In genomic region chr14:55752580-55753365, GRCh38 we compare ENCODE assay signal across 9 cellular contexts.
DNase-seq lines count a peak whose midpoint lies in the region; ATAC-seq, FAIRE-seq and TF ChIP-seq lines count a peak whose summit lies in the region.
"Had no signal": no experiment of that assay in that cellular context is flagged by ENCODE, and none has a peak within 500 bp of the region (broad histone marks: within the 10 kb centered on the region; RNA-seq: fewer than 3 reads in every experiment).

No MANE protein-coding gene starts in this region.

- H3K4me1 ChIP-seq in H1 (replicated peaks in 1 of 4; ENCODE audit: control insufficient read depth in 3 of 4, insufficient read depth in 4 of 4, low read length in 3 of 4): peaks cover 0 to 14% (median 9%) of the 10 kb centered on the region in 4 experiments; a peak in 4 of 7 replicates
- no peaks in the 10 kb centered on the region for H3K4me1 ChIP-seq in osteoblast (ENCODE audit: insufficient read depth, low read length)
- H3K4me1 ChIP-seq: adrenal gland had no signal

- H2BK5ac ChIP-seq in H1 (ENCODE audit: low read depth, low read length): peak overlapping the region; percentile 20; the same call in 1 of the 2 replicates

- H4K5ac ChIP-seq in H1 (ENCODE audit: insufficient read length, low read depth, low read length): no peak overlapping the region

- TF ChIP-seq CTCF in H1 (IDR thresholded peaks at IDR 0.05; ENCODE audit: control extremely low read depth in 1 of 3, insufficient read depth in 1 of 3, low read depth in 1 of 3, low read length in 3 of 3) (no peak), osteoblast (IDR thresholded peaks at IDR 0.05; ENCODE audit: extremely low read depth, low read depth, low read length) (no peak)

- no peak for TF ChIP-seq RAD21 in H1 (IDR thresholded peaks at IDR 0.05 in 1 of 2, conservative IDR thresholded peaks at IDR 0.05 in 1 of 2; ENCODE audit: low read depth in 2 of 2, low read length in 2 of 2)

- 0 out of 2 replicates have a peak overlapping the region, but pooled peaks have one; percentile 32 for H2BK12ac ChIP-seq in H1 (ENCODE audit: low read depth, low read length)

- peak overlapping the region; percentile 4 to 15; a peak in 1 of 4 replicates for H3K4me2 ChIP-seq in H1 (ENCODE audit: insufficient read depth in 1 of 2, low read depth in 2 of 2, low read length in 2 of 2)
- peak overlapping the region; percentile 4 for H3K4me2 ChIP-seq in osteoblast (ENCODE audit: insufficient read depth, low read length)

- H2AFZ ChIP-seq in H1 (ENCODE audit: low read length) (no peak overlapping the region), osteoblast (ENCODE audit: low read length) (no peak overlapping the region)

- no peaks in the 10 kb centered on the region for H4K20me1 ChIP-seq in H1 (replicated peaks in 1 of 2; ENCODE audit: control insufficient read depth in 1 of 2, insufficient read depth in 2 of 2, low read length in 2 of 2)
- no peaks in the 10 kb centered on the region for H4K20me1 ChIP-seq in osteoblast (ENCODE audit: insufficient read depth, low read length)

- peak overlapping the region; percentile 29; the same call in 1 of the 2 replicates for H2BK20ac ChIP-seq in H1 (ENCODE audit: low read length)

- no peak overlapping the region for H3K9ac ChIP-seq in H1 (replicated peaks in 1 of 4; ENCODE audit: extremely low read depth in 1 of 4, low read depth in 3 of 4, low read length in 3 of 4)

- H3K9me3 ChIP-seq in H1 (ENCODE audit: insufficient read depth in 2 of 2, low read depth in 1 of 2, low read length in 1 of 2) (no peaks in the 10 kb centered on the region), osteoblast (ENCODE audit: low read depth, low read length) (no peaks in the 10 kb centered on the region)
- H3K9me3 ChIP-seq: adrenal gland had no signal

- H2BK120ac ChIP-seq in H1 (replicated peaks; ENCODE audit: low read depth, low read length): no peak overlapping the region

- DNase-seq in Daoy (ENCODE audit: low read depth): peak; percentile 57
- DNase-seq in NCI-H2107 (lab: John Stamatoyannopoulos, UW): peak; percentile 30
- DNase-seq in H1 (ENCODE audit: low read depth in 1 of 2, low spot score in 2 of 2): no peak
- no peak for DNase-seq in osteoblast (ENCODE audit: insufficient read length, low spot score, missing footprints)
- DNase-seq in middle frontal gyrus (ENCODE audit: extremely low spot score, low spot score): no peak
- DNase-seq in RCC 7860 (ENCODE audit: low spot score): no peak
- DNase-seq in SKM-1 treated with dmso at 0.1 percent for 144 hours (lab: John Stamatoyannopoulos, UW; ENCODE audit: unreplicated experiment): no peak

- no peak overlapping the region for H4K8ac ChIP-seq in H1 (ENCODE audit: extremely low read depth, insufficient read depth, low read length)

- POLR2A ChIA-PET in H1 (lab: Charles Lee; ENCODE audit: partially characterized antibody): interaction anchor here (0.9 to 1.1 kb wide), 2 partner anchors 10 to 163 kb away, joined by 3 read pairs; no protein-coding TSS in a partner anchor

- ATAC-seq in GM18519 (IDR thresholded peaks at IDR 0.05; ENCODE audit: low FRiP score, unreplicated experiment): no peak

- no peak for TF ChIP-seq POLR2A in H1 (IDR thresholded peaks at IDR 0.05; ENCODE audit: control extremely low read depth in 1 of 2, low read depth in 2 of 2, low read length in 2 of 2)

- H3K18ac ChIP-seq in H1 (ENCODE audit: extremely low read depth, low read length): peak overlapping the region; percentile 49; the same call in 1 of the 2 replicates

- WGBS in H1 (ENCODE audit: extremely low coverage in 1 of 2, insufficient coverage in 1 of 2, insufficient read length in 1 of 2, insufficient replicate concordance in 2 of 2, low coverage in 1 of 2, low lambda C conversion rate in 2 of 2, missing lambda C conversion rate in 1 of 2), 2 experiments: 65% methylated on average over 7 of the region's 7 CpGs; no CpG with 5 or more reads in 1 of the 2 experiments

- H3K23me2 ChIP-seq in H1 (ENCODE audit: low read depth, low read length): no peaks in the 10 kb centered on the region

- H3K79me1 ChIP-seq in H1 (ENCODE audit: low read depth, low read length): no peaks in the 10 kb centered on the region

- H3K14ac ChIP-seq in H1 (ENCODE audit: insufficient read length): no peak overlapping the region

- H2BK15ac ChIP-seq in H1 (ENCODE audit: low read length): no peak overlapping the region

- H3K56ac ChIP-seq in H1 (replicated peaks; ENCODE audit: insufficient read length, low read depth, low read length): no peak overlapping the region

- H4K91ac ChIP-seq in H1 (replicated peaks; ENCODE audit: insufficient read length, low read length): no peak overlapping the region

- CTCF ChIA-PET in H1 (lab: Charles Lee; ENCODE audit: partially characterized antibody): interaction anchor here (0.7 to 4.5 kb wide), 4 partner anchors 9 to 721 kb away, joined by 3 to 20 read pairs (median 4); partner anchors contain the start of gene TBPL2

- no peak overlapping the region for H3K4me3 ChIP-seq in H1 (ENCODE audit: extremely low read depth in 1 of 4, insufficient read depth in 2 of 4, low read depth in 3 of 4, low read length in 4 of 4)
- H3K4me3 ChIP-seq in osteoblast (ENCODE audit: insufficient read depth, low read length): no peak overlapping the region
- H3K4me3 ChIP-seq: adrenal gland had no signal

- TF ChIP-seq EP300 in H1 (IDR thresholded peaks at IDR 0.05; ENCODE audit: borderline replicate concordance in 1 of 2, low read depth in 2 of 2, low read length in 2 of 2): no peak

- H3K79me2 ChIP-seq in H1 (ENCODE audit: control insufficient read depth in 1 of 2, insufficient read depth in 2 of 2, low read length in 2 of 2) (no peaks in the 10 kb centered on the region), osteoblast (ENCODE audit: insufficient read depth, low read length) (no peaks in the 10 kb centered on the region)

- no peaks in the 10 kb centered on the region for H3K36me3 ChIP-seq in H1 (ENCODE audit: control insufficient read depth in 2 of 4, insufficient read depth in 4 of 4, low read length in 3 of 4)
- no peaks in the 10 kb centered on the region for H3K36me3 ChIP-seq in osteoblast (ENCODE audit: insufficient read depth, low read length)
- H3K36me3 ChIP-seq: adrenal gland had no signal

- no peak overlapping the region for H3K4ac ChIP-seq in H1 (replicated peaks; ENCODE audit: insufficient read length, low read depth, low read length)

- H3K27ac ChIP-seq in H1 (ENCODE audit: low read depth, low read length) (no peak overlapping the region), osteoblast (ENCODE audit: low read depth, low read length) (no peak overlapping the region)
- H3K27ac ChIP-seq: adrenal gland had no signal

- H3K27me3 ChIP-seq in H1 (replicated peaks in 1 of 4; ENCODE audit: control insufficient read depth in 3 of 4, extremely low read depth in 1 of 4, insufficient read depth in 3 of 4, low read length in 3 of 4) (no peaks in the 10 kb centered on the region), osteoblast (ENCODE audit: insufficient read depth, low read length) (peaks cover 2% of the 10 kb centered on the region)
- H3K27me3 ChIP-seq: adrenal gland had no signal

- H2AK5ac ChIP-seq in H1 (ENCODE audit: low read depth, low read length): no peak overlapping the region

- no peak overlapping the region for H3K23ac ChIP-seq in H1 (ENCODE audit: insufficient read length)

- FAIRE-seq in H1 (lab: Jason Lieb, UNC) (peak; percentile 76), RCC 7860 (lab: Jason Lieb, UNC) (no peak)

TF ChIP-seq in H1, 55 proteins besides CTCF, POLR2A, EP300 and RAD21:
- no peak for TF ChIP-seq SP1 (IDR thresholded peaks at IDR 0.05; ENCODE audit: low read depth, low read length)
- TF ChIP-seq YY1 (IDR thresholded peaks at IDR 0.05; ENCODE audit: low read depth, low read length): peak; percentile 63; the same call in 1 of the 2 replicates
- TF ChIP-seq BRCA1 (IDR thresholded peaks at IDR 0.05; ENCODE audit: low read depth, low read length): no peak
- TF ChIP-seq EZH2 (IDR thresholded peaks at IDR 0.05; ENCODE audit: low read depth, low read length, severe bottlenecking): no peak
- peak; percentile 84; the same call in 1 of the 2 replicates for TF ChIP-seq POU5F1 (IDR thresholded peaks at IDR 0.05; ENCODE audit: low read depth, low read length)
- no peak for TF ChIP-seq SRF (IDR thresholded peaks at IDR 0.05; ENCODE audit: low read depth, low read length)
- peak; percentile 33 for TF ChIP-seq ASH2L (IDR thresholded peaks at IDR 0.05; ENCODE audit: low read length)
- no peak for TF ChIP-seq SIRT6 (IDR thresholded peaks at IDR 0.05; ENCODE audit: low read length)
- TF ChIP-seq HDAC2 (IDR thresholded peaks at IDR 0.05; ENCODE audit: borderline replicate concordance in 1 of 2, low read depth in 2 of 2, low read length in 2 of 2): 0 out of 4 replicates have a peak, but pooled peaks of 1 of the 2 experiments have one; percentile 3

Comparison
In these comparisons a context has a peak if more than half of its experiments do, and no peak if none do; other contexts are left out.
1. DNase-seq: peak in Daoy (single experiment) and NCI-H2107 (single experiment); none in H1 (0 of 2), osteoblast (single experiment), middle frontal gyrus (single experiment), RCC 7860 (single experiment) and SKM-1 treated with dmso at 0.1 percent for 144 hours (single experiment).